ENCODE assay signal across 34 cellular contexts in genomic region chrX:2781226-2781571, GRCh38. TPM values are rescaled to one million over a fixed set of nuclear protein-coding genes. Genes with fewer than 3 reads are reported as not detected.
A peak's percentile ranks its signal among the peaks of the same experiment; 100 is the strongest.
DNase-seq lines count a peak whose midpoint lies in the region; ATAC-seq, FAIRE-seq and TF ChIP-seq lines count a peak whose summit lies in the region.
"Had no signal": no experiment of that assay in that cellular context is flagged by ENCODE, and none has a peak within 500 bp of the region (broad histone marks: within the 10 kb centered on the region; RNA-seq: fewer than 3 reads in every experiment).

No MANE protein-coding gene starts in this region.

- CTCF ChIA-PET in H1 (lab: Charles Lee; ENCODE audit: partially characterized antibody), result no interaction called here

- peak overlapping the region; percentile 37 to 74; a peak in 3 of 4 replicates for H3K4me2 ChIP-seq in H1 (ENCODE audit: insufficient read depth in 1 of 2, low read depth in 2 of 2, low read length in 2 of 2)

- H3K18ac ChIP-seq in H1 (ENCODE audit: extremely low read depth, low read length), result no peak overlapping the region

- no peaks in the 10 kb centered on the region for H3K9me3 ChIP-seq in H1 (ENCODE audit: insufficient read depth in 2 of 2, low read depth in 1 of 2, low read length in 1 of 2)
- H3K9me3 ChIP-seq: gastroesophageal sphincter, HAP-1, suprapubic skin had no signal

- peak; percentile 4 to 27 for DNase-seq in NCI-H526 (lab: John Stamatoyannopoulos, UW)
- no peak for DNase-seq in NCI-H526 treated with DMSO at 0.1 percent for 48 hours (lab: John Stamatoyannopoulos, UW)
- DNase-seq in H1 (ENCODE audit: low read depth in 1 of 2, low spot score in 2 of 2), result no peak
- no peak for DNase-seq in mesothelial cell of epicardium (ENCODE audit: low spot score in 2 of 2, unreplicated experiment in 2 of 2)
- no peak for DNase-seq in SHP77 (lab: John Stamatoyannopoulos, UW)
- DNase-seq in pons (ENCODE audit: low spot score), result no peak
- DNase-seq: 8988T; activated CD4-positive, alpha-beta T cell treated with anti-CD3 and anti-CD28 coated beads, Interleukin-2, amount 10 ng/mL, durations not matched to agents 7 days and 5 days; activated naive CD4-positive, alpha-beta T cell; activated T-cell treated with anti-CD3 and anti-CD28 coated beads, Interleukin-2, amount 50 U/mL, for 72 hours; CD4-positive, CD25-positive, alpha-beta regulatory T cell; hypothalamus; Karpas-422; NCI-H1417 treated with DMSO at 0.1 percent for 48 hours; NCI-H446 treated with DMSO at 0.1 percent for 48 hours; NK-92 treated with Interleukin-12 subunit alpha and Interleukin-12 subunit beta, amount 100 ng/mL, for 24 hours; posterior cingulate gyrus; SIG-M5; SW 1271; T-helper 9 cell had no signal

- H3K9ac ChIP-seq in H1 (replicated peaks in 1 of 4; ENCODE audit: extremely low read depth in 1 of 4, low read depth in 3 of 4, low read length in 3 of 4), result no peak overlapping the region

- H2BK120ac ChIP-seq in H1 (replicated peaks; ENCODE audit: low read depth, low read length), result no peak overlapping the region

- H2BK12ac ChIP-seq in H1 (ENCODE audit: low read depth, low read length), result no peak overlapping the region

- H3K23ac ChIP-seq in H1 (ENCODE audit: insufficient read length), result no peak overlapping the region

- no peak overlapping the region; the same call in 1 of the 2 replicates for H3K27ac ChIP-seq in H1 (ENCODE audit: low read depth, low read length)
- H3K27ac ChIP-seq: gastroesophageal sphincter, suprapubic skin had no signal

- peaks cover 0 to 11% (median 7%) of the 10 kb centered on the region in 4 experiments; a peak in 4 of 7 replicates for H3K4me1 ChIP-seq in H1 (replicated peaks in 1 of 4; ENCODE audit: control insufficient read depth in 3 of 4, insufficient read depth in 4 of 4, low read length in 3 of 4)
- H3K4me1 ChIP-seq: gastroesophageal sphincter, HAP-1, suprapubic skin had no signal

- no peak overlapping the region for H2BK15ac ChIP-seq in H1 (ENCODE audit: low read length)

- H4K91ac ChIP-seq in H1 (replicated peaks; ENCODE audit: insufficient read length, low read length), result no peak overlapping the region

- H3K56ac ChIP-seq in H1 (replicated peaks; ENCODE audit: insufficient read length, low read depth, low read length), result no peak overlapping the region

- H2BK5ac ChIP-seq in H1 (ENCODE audit: low read depth, low read length), result no peak overlapping the region

- TF ChIP-seq RAD21 in H1 (IDR thresholded peaks at IDR 0.05 in 1 of 2, conservative IDR thresholded peaks at IDR 0.05 in 1 of 2; ENCODE audit: low read depth in 2 of 2, low read length in 2 of 2), result no peak

- H3K4me1 Mint-ChIP-seq in mesothelial cell of epicardium, result peaks cover 33% of the 10 kb centered on the region
- H3K4me1 Mint-ChIP-seq: central memory CD8-positive, alpha-beta T cell had no signal

- H3K79me1 ChIP-seq in H1 (ENCODE audit: low read depth, low read length), result no peaks in the 10 kb centered on the region

- H2BK20ac ChIP-seq in H1 (ENCODE audit: low read length), result no peak overlapping the region

- TF ChIP-seq CTCF in H1 (IDR thresholded peaks at IDR 0.05; ENCODE audit: control extremely low read depth in 1 of 3, insufficient read depth in 1 of 3, low read depth in 1 of 3, low read length in 3 of 3) (no peak), mesothelial cell of epicardium (IDR thresholded peaks at IDR 0.05; ENCODE audit: unreplicated experiment) (no peak)

- no peaks in the 10 kb centered on the region for H4K20me1 ChIP-seq in H1 (replicated peaks in 1 of 2; ENCODE audit: control insufficient read depth in 1 of 2, insufficient read depth in 2 of 2, low read length in 2 of 2)

- POLR2A ChIA-PET in H1 (lab: Charles Lee; ENCODE audit: partially characterized antibody), result no interaction called here

- 42% methylated on average over 1 of the region's 1 CpG; no CpG with 5 or more reads in 1 of the 2 experiments for WGBS in H1 (ENCODE audit: extremely low coverage in 1 of 2, insufficient coverage in 1 of 2, insufficient read length in 1 of 2, insufficient replicate concordance in 2 of 2, low coverage in 1 of 2, low lambda C conversion rate in 2 of 2, missing lambda C conversion rate in 1 of 2), 2 experiments

- H4K8ac ChIP-seq in H1 (ENCODE audit: extremely low read depth, insufficient read depth, low read length), result no peak overlapping the region

- H2AFZ ChIP-seq in H1 (ENCODE audit: low read length), result no peak overlapping the region

- H3K27ac Mint-ChIP-seq in mesothelial cell of epicardium, result peak overlapping the region; percentile 69
- H3K27ac Mint-ChIP-seq: activated CD4-positive, alpha-beta T cell treated with anti-CD3 and anti-CD28 coated beads, Interleukin-2, amount 10 ng/mL, durations not matched to agents 7 days and 5 days; activated T-cell treated with anti-CD3 and anti-CD28 coated beads, Interleukin-2, amount 50 U/mL, for 72 hours; natural killer cell treated with Interleukin-12 subunit alpha and Interleukin-12 subunit beta and Interleukin-15 and Interleukin-18, amount 100 ng/mL, for 72 hours had no signal

- no peaks in the 10 kb centered on the region for H3K27me3 Mint-ChIP-seq in mesothelial cell of epicardium (ENCODE audit: low read depth)

- no peak for FAIRE-seq in H1 (lab: Jason Lieb, UNC)
- FAIRE-seq: endothelial cell of umbilical vein, keratinocyte, urothelium cell line had no signal

- no peak overlapping the region for H4K5ac ChIP-seq in H1 (ENCODE audit: insufficient read length, low read depth, low read length)

- no peak for TF ChIP-seq EP300 in H1 (IDR thresholded peaks at IDR 0.05; ENCODE audit: borderline replicate concordance in 1 of 2, low read depth in 2 of 2, low read length in 2 of 2)

- no peaks in the 10 kb centered on the region for H3K9me3 Mint-ChIP-seq in mesothelial cell of epicardium
- H3K9me3 Mint-ChIP-seq: activated CD4-positive, alpha-beta T cell treated with anti-CD3 and anti-CD28 coated beads, Interleukin-2, amount 10 ng/mL, durations not matched to agents 7 days and 5 days; activated T-cell treated with anti-CD3 and anti-CD28 coated beads, Interleukin-2, amount 50 U/mL, for 72 hours; central memory CD8-positive, alpha-beta T cell; natural killer cell treated with Interleukin-12 subunit alpha and Interleukin-12 subunit beta and Interleukin-15 and Interleukin-18, amount 100 ng/mL, for 72 hours had no signal

- H3K4me3 Mint-ChIP-seq in mesothelial cell of epicardium, result no peak overlapping the region
- H3K4me3 Mint-ChIP-seq: activated CD4-positive, alpha-beta T cell treated with anti-CD3 and anti-CD28 coated beads, Interleukin-2, amount 10 ng/mL, durations not matched to agents 7 days and 5 days; central memory CD8-positive, alpha-beta T cell; natural killer cell treated with Interleukin-12 subunit alpha and Interleukin-12 subunit beta and Interleukin-15 and Interleukin-18, amount 100 ng/mL, for 72 hours had no signal

- H3K4ac ChIP-seq in H1 (replicated peaks; ENCODE audit: insufficient read length, low read depth, low read length), result no peak overlapping the region

- no peak for TF ChIP-seq POLR2A in H1 (IDR thresholded peaks at IDR 0.05; ENCODE audit: control extremely low read depth in 1 of 2, low read depth in 2 of 2, low read length in 2 of 2)
- TF ChIP-seq POLR2A in GM18505 (IDR thresholded peaks at IDR 0.05; ENCODE audit: borderline replicate concordance, extremely low read depth, insufficient read depth, insufficient read length), result no peak

- no peaks in the 10 kb centered on the region for H3K36me3 Mint-ChIP-seq in mesothelial cell of epicardium
- H3K36me3 Mint-ChIP-seq: CD4-positive, CD25-positive, alpha-beta regulatory T cell; natural killer cell treated with Interleukin-12 subunit alpha and Interleukin-12 subunit beta and Interleukin-15 and Interleukin-18, amount 100 ng/mL, for 72 hours had no signal

- H3K23me2 ChIP-seq in H1 (ENCODE audit: low read depth, low read length), result no peaks in the 10 kb centered on the region

- H3K27me3 ChIP-seq in H1 (replicated peaks in 1 of 4; ENCODE audit: control insufficient read depth in 3 of 4, extremely low read depth in 1 of 4, insufficient read depth in 3 of 4, low read length in 3 of 4), result no peaks in the 10 kb centered on the region
- H3K27me3 ChIP-seq: suprapubic skin had no signal

- H3K14ac ChIP-seq in H1 (ENCODE audit: insufficient read length), result no peak overlapping the region

- ATAC-seq in GM21447 (IDR thresholded peaks at IDR 0.05; ENCODE audit: unreplicated experiment), result no peak
- no peak for ATAC-seq in GM18505 (IDR thresholded peaks at IDR 0.05; ENCODE audit: unreplicated experiment)
- ATAC-seq: activated T-cell treated with anti-CD3 and anti-CD28 coated beads, Interleukin-2, amount 50 U/mL, for 72 hours; gastroesophageal sphincter; natural killer cell treated with Interleukin-12 subunit alpha and Interleukin-12 subunit beta and Interleukin-15 and Interleukin-18, amount 100 ng/mL, for 72 hours; Panc1; sciatic nerve had no signal

- no peaks in the 10 kb centered on the region for H3K79me2 ChIP-seq in H1 (ENCODE audit: control insufficient read depth in 1 of 2, insufficient read depth in 2 of 2, low read length in 2 of 2)

- no peaks in the 10 kb centered on the region for H3K36me3 ChIP-seq in H1 (ENCODE audit: control insufficient read depth in 2 of 4, insufficient read depth in 4 of 4, low read length in 3 of 4)
- H3K36me3 ChIP-seq: gastroesophageal sphincter, HAP-1, suprapubic skin had no signal

- H3K4me3 ChIP-seq in H1 (ENCODE audit: extremely low read depth in 1 of 4, insufficient read depth in 2 of 4, low read depth in 3 of 4, low read length in 4 of 4), result peak overlapping the region in 1 of 4 experiments; percentile 15; a peak in 1 of 8 replicates
- H3K4me3 ChIP-seq: gastroesophageal sphincter, HAP-1, suprapubic skin had no signal

- H2AK5ac ChIP-seq in H1 (ENCODE audit: low read depth, low read length), result no peak overlapping the region

RNA-seq across cellular contexts. Expression of gene XG, which starts 29.4 kb away (rescaled TPM):
- total RNA-seq in H1 (2021; fragmentation: NEBNext Ultra II Directional; extraction: Animal tissue kit (Norgen Biotek cat#: 25700)), result 0.31 and 0.78 TPM in 2 replicates
- polyA plus RNA-seq in H1 (2011; rRNA removed), result 0.19 and 0.33 TPM in 2 replicates
- polyA plus RNA-seq in H1 (2011; cell fraction: cytosol; rRNA removed), result 0.57 TPM
- polyA plus RNA-seq in H1 (2011; cell fraction: nucleus; rRNA removed), result 0.23 TPM
- polyA plus RNA-seq in H1 (2012, experiment 1 of 2), result 0.22 to 0.42 TPM (median 0.31 TPM) in 4 replicates
- polyA plus RNA-seq in H1 (2012, experiment 2 of 2), result not detected
- polyA plus RNA-seq in H1 (2013, experiment 1 of 2), result 0.71 TPM
- polyA plus RNA-seq in H1 (2013, experiment 2 of 2), result 0.35 TPM
- 0.34 and 0.54 TPM in 2 replicates for polyA minus RNA-seq in H1 (2011; rRNA and poly(A)+ RNA removed)
- not detected for polyA minus RNA-seq in H1 (2011; cell fraction: cytosol; rRNA and poly(A)+ RNA removed)
- 0.40 TPM for polyA minus RNA-seq in H1 (2011; cell fraction: nucleus; rRNA and poly(A)+ RNA removed)
- 0.60 to 1.3 TPM (median 1.2 TPM) in 3 replicates for total RNA-seq in mesothelial cell of epicardium
- total RNA-seq: activated CD4-positive, alpha-beta T cell treated with anti-CD3 and anti-CD28 coated beads, Interleukin-2, amount 10 ng/mL, durations not matched to agents 7 days and 5 days; activated T-cell treated with anti-CD3 and anti-CD28 coated beads, Interleukin-2, amount 50 U/mL, for 72 hours; CD4-positive, CD25-positive, alpha-beta regulatory T cell; endothelial cell of umbilical vein; HT1080; natural killer cell treated with Interleukin-12 subunit alpha and Interleukin-12 subunit beta and Interleukin-15 and Interleukin-18, amount 100 ng/mL, for 72 hours had no signal
- polyA plus RNA-seq: CD4-positive, CD25-positive, alpha-beta regulatory T cell had no signal

RNA-seq across cellular contexts. Expression of gene GYG2, which starts 47.5 kb away (rescaled TPM):
- 65.3 and 65.4 TPM in 2 replicates for total RNA-seq in H1 (2021; fragmentation: NEBNext Ultra II Directional; extraction: Animal tissue kit (Norgen Biotek cat#: 25700))
- polyA plus RNA-seq in H1 (2011; rRNA removed), result 52.8 and 63.7 TPM in 2 replicates
- polyA plus RNA-seq in H1 (2011; cell fraction: cytosol; rRNA removed), result 60.6 TPM
- 54.9 TPM for polyA plus RNA-seq in H1 (2011; cell fraction: nucleus; rRNA removed)
- polyA plus RNA-seq in H1 (2012, experiment 1 of 2), result 49.3 to 58.7 TPM (median 56.4 TPM) in 4 replicates
- polyA plus RNA-seq in H1 (2012, experiment 2 of 2), result 26.6 TPM
- polyA plus RNA-seq in H1 (2013, experiment 1 of 2), result 29.1 TPM
- 29.7 TPM for polyA plus RNA-seq in H1 (2013, experiment 2 of 2)
- 78.1 and 104 TPM in 2 replicates for polyA minus RNA-seq in H1 (2011; rRNA and poly(A)+ RNA removed)
- polyA minus RNA-seq in H1 (2011; cell fraction: cytosol; rRNA and poly(A)+ RNA removed), result 55.3 TPM
- polyA minus RNA-seq in H1 (2011; cell fraction: nucleus; rRNA and poly(A)+ RNA removed), result 40.5 TPM
- 60.8 to 68.1 TPM (median 62.8 TPM) in 3 replicates for total RNA-seq in mesothelial cell of epicardium
- total RNA-seq: activated CD4-positive, alpha-beta T cell treated with anti-CD3 and anti-CD28 coated beads, Interleukin-2, amount 10 ng/mL, durations not matched to agents 7 days and 5 days; activated T-cell treated with anti-CD3 and anti-CD28 coated beads, Interleukin-2, amount 50 U/mL, for 72 hours; CD4-positive, CD25-positive, alpha-beta regulatory T cell; HT1080; mononuclear cell; natural killer cell treated with Interleukin-12 subunit alpha and Interleukin-12 subunit beta and Interleukin-15 and Interleukin-18, amount 100 ng/mL, for 72 hours had no signal
- polyA plus RNA-seq: CD4-positive, CD25-positive, alpha-beta regulatory T cell; keratinocyte had no signal

Comparison
In these comparisons a context has a peak if more than half of its experiments do, and no peak if none do; other contexts are left out.
1. DNase-seq: peak in NCI-H526 (2 of 2); none in NCI-H526 treated with DMSO at 0.1 percent for 48 hours (single experiment), H1 (0 of 2), mesothelial cell of epicardium (0 of 2), SHP77 (0 of 2) and pons (single experiment).